ENCODE assay signal across 6 cellular contexts in genomic region chr1:36089393-36090121, GRCh38. TPM values are rescaled to one million over a fixed set of nuclear protein-coding genes. Genes with fewer than 3 reads are reported as not detected.
DNase-seq lines count a peak whose midpoint lies in the region; ATAC-seq and TF ChIP-seq lines count a peak whose summit lies in the region.

No MANE protein-coding gene starts in this region.

- DNase-seq in RWPE1 (ENCODE audit: low spot score): peak; percentile 36
- DNase-seq in glutamatergic neuron: no peak
- DNase-seq in thyroid gland: peak; percentile 13 to 26
- no peak for DNase-seq in NCI-H2107 (lab: John Stamatoyannopoulos, UW)

- no peaks in the 10 kb centered on the region for H3K9me3 ChIP-seq in thyroid gland

- POLR2A ChIA-PET in RWPE1 (lab: Yijun Ruan, JAX; ENCODE audit: low non-redundant PET): interaction anchor here (0.5 kb wide), 1 partner anchor 186 kb away, joined by 3 read pairs; no protein-coding TSS in a partner anchor

- peak overlapping the region; percentile 68 for H3K27ac Mint-ChIP-seq in glutamatergic neuron (ENCODE audit: unreplicated experiment)

- 10 to 13% methylated on average over 32 of the region's 32 CpGs for WGBS in thyroid gland, 2 donors

- ATAC-seq in GM21515 (IDR thresholded peaks at IDR 0.05; ENCODE audit: unreplicated experiment): peak; percentile 11
- ATAC-seq in HG02870 (IDR thresholded peaks at IDR 0.05; ENCODE audit: unreplicated experiment): no peak

- peaks cover 8% of the 10 kb centered on the region for H3K4me1 Mint-ChIP-seq in glutamatergic neuron (ENCODE audit: low read depth, unreplicated experiment)

- peak overlapping the region; percentile 51 to 90 (median 73) for H3K4me3 ChIP-seq in thyroid gland (replicated peaks in 1 of 3)

- H3K36me3 ChIP-seq in thyroid gland: peaks cover 11 to 21% of the 10 kb centered on the region in 2 donors

- H3K9me3 Mint-ChIP-seq in glutamatergic neuron (ENCODE audit: unreplicated experiment): peaks cover 4% of the 10 kb centered on the region

- TF ChIP-seq POLR2A in thyroid gland (IDR thresholded peaks at IDR 0.05): no peak

- CTCF ChIA-PET in RWPE1 (lab: Yijun Ruan, JAX): interaction anchor here (0.5 kb wide), 1 partner anchor 56 kb away, joined by 5 read pairs; no protein-coding TSS in a partner anchor

- peaks cover 11% of the 10 kb centered on the region for H3K27me3 Mint-ChIP-seq in glutamatergic neuron (ENCODE audit: unreplicated experiment)

- TF ChIP-seq CTCF in RWPE1 (conservative IDR thresholded peaks at IDR 0.05; ENCODE audit: low read depth): no peak
- no peak for TF ChIP-seq CTCF in glutamatergic neuron (IDR thresholded peaks at IDR 0.05; ENCODE audit: partially characterized antibody, unreplicated experiment)
- TF ChIP-seq CTCF in thyroid gland (IDR thresholded peaks at IDR 0.05): no peak

- no peaks in the 10 kb centered on the region for H3K36me3 Mint-ChIP-seq in glutamatergic neuron (ENCODE audit: unreplicated experiment)

- H3K4me1 ChIP-seq in thyroid gland: peaks cover 28 to 45% of the 10 kb centered on the region in 2 donors

- intact Hi-C loops in thyroid gland (cut with DNase I): loop anchor here (5.0 to 10.0 kb wide), 2 partner anchors 207 to 335 kb away; partner anchors contain the start of gene AGO1

- H3K4me3 Mint-ChIP-seq in glutamatergic neuron (ENCODE audit: unreplicated experiment): peak overlapping the region; percentile 92

- H3K27me3 ChIP-seq in thyroid gland: no peaks in the 10 kb centered on the region

- H3K27ac ChIP-seq in RWPE1 (peak overlapping the region; percentile 75), thyroid gland (peak overlapping the region in 2 of 3 donors; percentile 84 to 88)

RNA-seq across cellular contexts. Expression of gene ADPRS, which starts 0.9 kb away (rescaled TPM):
- total RNA-seq in glutamatergic neuron (ENCODE audit: unreplicated experiment) (16.8 TPM), thyroid gland (10 to 100 TPM; 31.8 to 50.1 (median 41.7) TPM)

RNA-seq across cellular contexts. Expression of gene TEKT2, which starts 5.7 kb away (rescaled TPM):
- total RNA-seq in glutamatergic neuron (ENCODE audit: unreplicated experiment) (1.6 TPM), thyroid gland (1 to 10 TPM in 3 of 4 donors, under 1 TPM in 1; 0.89 to 4.0 (median 1.9) TPM)

RNA-seq across cellular contexts. Expression of gene COL8A2, which starts 35.5 kb away (rescaled TPM):
- not detected for total RNA-seq in glutamatergic neuron (ENCODE audit: unreplicated experiment)
- 10 to 100 TPM in 2 of 4 donors, 1 to 10 TPM in 2; 5.7 to 13.7 (median 10.1) TPM for total RNA-seq in thyroid gland

RNA-seq across cellular contexts. Expression of gene TRAPPC3, which starts 59.7 kb away (rescaled TPM):
- total RNA-seq in glutamatergic neuron (ENCODE audit: unreplicated experiment): 30.0 TPM
- total RNA-seq in thyroid gland: 100 to 1,000 TPM; 101 to 156 (median 148) TPM

Comparison
In these comparisons a context has a peak if more than half of its experiments do, and no peak if none do; other contexts are left out.
1. DNase-seq: peak in RWPE1 (single experiment) and thyroid gland (2 of 2); none in glutamatergic neuron (single experiment) and NCI-H2107 (single experiment).